Comparison of ENCODE assay signal across 29 cellular contexts in the genomic region with DNA sequence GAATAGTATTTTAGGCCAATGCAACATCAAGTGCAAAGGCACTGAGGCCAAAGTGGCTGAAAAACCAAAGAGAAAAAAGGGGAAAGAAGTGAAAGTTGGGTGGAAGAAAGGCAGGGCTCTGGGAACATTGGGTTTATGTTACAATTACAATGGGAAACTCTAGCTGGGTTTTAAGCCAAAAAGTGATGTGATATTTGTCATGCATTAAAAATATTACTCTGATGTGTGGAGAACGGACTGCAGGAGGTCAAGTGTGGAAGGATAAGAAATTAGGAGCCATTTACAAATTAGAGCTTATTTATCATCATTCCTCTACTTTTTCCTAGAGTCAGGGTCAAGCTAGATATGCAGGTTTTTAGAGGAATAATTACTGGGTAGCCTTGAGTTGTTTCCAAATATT.
"Had no signal": no experiment of that assay in that cellular context is flagged by ENCODE, and none has a peak within 500 bp of the region (broad histone marks: within the 10 kb centered on the region; RNA-seq: fewer than 3 reads in every experiment).

No MANE protein-coding gene starts in this region.

- H3K9me3 ChIP-seq: ovary, psoas muscle, right lobe of liver, sigmoid colon, suprapubic skin, testis, tibial artery, transverse colon, upper lobe of right lung, uterus had no signal

- H3K27ac Mint-ChIP-seq: natural killer cell; nephron; neural progenitor cell; progenitor cell of endocrine pancreas; stimulated activated effector memory CD8-positive, alpha-beta T cell treated with anti-CD3 and anti-CD28 coated beads, Interleukin-12 subunit alpha, Interleukin-12 subunit beta, amount 100 ng/mL, for 72 hours; type B pancreatic cell had no signal

- H3K4me1 ChIP-seq: neural progenitor cell, parathyroid adenoma, psoas muscle, right lobe of liver, suprapubic skin, testis, uterus had no signal

- ATAC-seq: natural killer cell; right cardiac atrium; right lobe of liver; stimulated activated effector memory CD8-positive, alpha-beta T cell treated with anti-CD3 and anti-CD28 coated beads, Interleukin-12 subunit alpha, Interleukin-12 subunit beta, amount 100 ng/mL, for 72 hours; stimulated activated naive CD8-positive, alpha-beta T cell treated with anti-CD3 and anti-CD28 coated beads, Interleukin-15, amount 100 ng/mL, for 72 hours; stimulated activated naive CD8-positive, alpha-beta T cell treated with anti-CD3 and anti-CD28 coated beads, Interleukin-15, Interleukin-2, amounts not matched to agents 100 U/mL and 50 U/mL, for 24 hours; upper lobe of right lung had no signal

- H3K36me3 ChIP-seq: neural progenitor cell, ovary, right lobe of liver, sigmoid colon, suprapubic skin, tibial artery, transverse colon, upper lobe of right lung, uterus had no signal

- H3K4me1 Mint-ChIP-seq: natural killer cell, neural progenitor cell had no signal

- H3K27me3 Mint-ChIP-seq: progenitor cell of endocrine pancreas; stimulated activated naive CD8-positive, alpha-beta T cell treated with anti-CD3 and anti-CD28 coated beads, Interleukin-15, amount 100 ng/mL, for 72 hours; type B pancreatic cell had no signal

- DNase-seq: natural killer cell; occipital lobe; ovary; posterior cingulate gyrus; psoas muscle; right cardiac atrium; right lobe of liver; sigmoid colon; small intestine; stimulated activated CD4-positive, alpha-beta T cell treated with anti-CD3 and anti-CD28 coated beads, Interleukin-15, amount 100 ng/mL, for 24 hours; stimulated activated CD4-positive, alpha-beta T cell treated with anti-CD3 and anti-CD28 coated beads, Interleukin-2, amount 100 ng/mL, for 24 hours; stimulated activated CD4-positive, alpha-beta T cell treated with anti-CD3 and anti-CD28 coated beads, Interleukin-2, amount 100 ng/mL, for 48 hours; stimulated activated CD4-positive, alpha-beta T cell treated with anti-CD3 and anti-CD28 coated beads, Interleukin-4, amount 100 ng/mL, for 24 hours; stimulated activated naive CD4-positive, alpha-beta T cell; stimulated activated naive CD8-positive, alpha-beta T cell treated with anti-CD3 and anti-CD28 coated beads, Interleukin-15, amount 100 ng/mL, for 72 hours; stimulated activated naive CD8-positive, alpha-beta T cell treated with anti-CD3 and anti-CD28 coated beads, Interleukin-15, Interleukin-2, amounts not matched to agents 100 U/mL and 50 U/mL, for 24 hours; substantia nigra; testis; tibial artery; transverse colon; upper lobe of right lung; uterus had no signal

- H3K27me3 ChIP-seq: neural progenitor cell, ovary, right lobe of liver, sigmoid colon, suprapubic skin, testis, tibial artery, transverse colon, upper lobe of right lung, uterus had no signal

- H3K9me3 Mint-ChIP-seq: nephron; neural progenitor cell; stimulated activated effector memory CD8-positive, alpha-beta T cell treated with anti-CD3 and anti-CD28 coated beads, Interleukin-12 subunit alpha, Interleukin-12 subunit beta, amount 100 ng/mL, for 72 hours; stimulated activated naive CD8-positive, alpha-beta T cell treated with anti-CD3 and anti-CD28 coated beads, Interleukin-15, amount 100 ng/mL, for 72 hours; type B pancreatic cell had no signal

- H3K4me3 Mint-ChIP-seq: natural killer cell; nephron; neural progenitor cell; stimulated activated effector memory CD8-positive, alpha-beta T cell treated with anti-CD3 and anti-CD28 coated beads, Interleukin-12 subunit alpha, Interleukin-12 subunit beta, amount 100 ng/mL, for 72 hours; stimulated activated naive CD8-positive, alpha-beta T cell treated with anti-CD3 and anti-CD28 coated beads, Interleukin-15, amount 100 ng/mL, for 72 hours; type B pancreatic cell had no signal

- H3K27ac ChIP-seq: neural progenitor cell, ovary, parathyroid adenoma, psoas muscle, right lobe of liver, sigmoid colon, suprapubic skin, testis, tibial artery, transverse colon, uterus had no signal

- H3K4me3 ChIP-seq: neural progenitor cell, ovary, psoas muscle, right lobe of liver, sigmoid colon, suprapubic skin, testis, tibial artery, transverse colon, upper lobe of right lung, uterus had no signal

- H3K36me3 Mint-ChIP-seq: natural killer cell; neural progenitor cell; stimulated activated effector memory CD8-positive, alpha-beta T cell treated with anti-CD3 and anti-CD28 coated beads, Interleukin-12 subunit alpha, Interleukin-12 subunit beta, amount 100 ng/mL, for 72 hours; type B pancreatic cell had no signal
